26 cellular contexts compared by ENCODE assay signal in genomic region chr1:67236277-67236676, GRCh38.
"Had no signal": no experiment of that assay in that cellular context is flagged by ENCODE, and none has a peak within 500 bp of the region (broad histone marks: within the 10 kb centered on the region; RNA-seq: fewer than 3 reads in every experiment).

No MANE protein-coding gene starts in this region.

- H3K4me1 ChIP-seq: colonic mucosa, gastrocnemius medialis, heart left ventricle, left lung, lower lobe of right lung had no signal

- H3K27ac ChIP-seq: colonic mucosa, epithelial cell of prostate, esophagus squamous epithelium, gastrocnemius medialis, heart left ventricle, hepatocyte, left lung, lower lobe of right lung had no signal

- H3K36me3 ChIP-seq: colonic mucosa, esophagus squamous epithelium, gastrocnemius medialis, heart left ventricle, left lung, lower lobe of right lung had no signal

- ATAC-seq: effector memory CD8-positive, alpha-beta T cell; esophagus mucosa; gastrocnemius medialis; heart left ventricle; left lung; left ventricle myocardium superior; lower lobe of right lung had no signal

- H3K36me3 Mint-ChIP-seq: immature natural killer cell, mesothelial cell of epicardium had no signal

- H3K9me3 Mint-ChIP-seq: dendritic cell treated with granulocyte-macrophage colony-stimulating factor and Interleukin-4, amounts not matched to agents 40 ng/mL and 50 ng/mL, for 4 days; effector memory CD8-positive, alpha-beta T cell; immature natural killer cell; mesothelial cell of epicardium had no signal

- DNase-seq: colonic mucosa; cortex of kidney; effector CD8-positive, alpha-beta T cell; effector memory CD8-positive, alpha-beta T cell; endodermal cell; erythroblast; esophagus squamous epithelium; foreskin fibroblast; foreskin melanocyte; gastrocnemius medialis; heart left ventricle; hypothalamus; immature natural killer cell; islet precursor cell; kidney; kidney glomerular epithelial cell; left lung; left ventricle myocardium superior; lower lobe of right lung; mesenchymal stem cell had no signal

- H3K9me3 ChIP-seq: colonic mucosa, esophagus squamous epithelium, gastrocnemius medialis, heart left ventricle, left lung, lower lobe of right lung had no signal

- H3K27me3 ChIP-seq: colonic mucosa, esophagus squamous epithelium, gastrocnemius medialis, heart left ventricle, hepatocyte, left lung had no signal

- H3K27me3 Mint-ChIP-seq: dendritic cell treated with granulocyte-macrophage colony-stimulating factor and Interleukin-4, amounts not matched to agents 40 ng/mL and 50 ng/mL, for 4 days; effector memory CD8-positive, alpha-beta T cell had no signal

- H3K27ac Mint-ChIP-seq: dendritic cell treated with granulocyte-macrophage colony-stimulating factor and Interleukin-4, amounts not matched to agents 40 ng/mL and 50 ng/mL, for 4 days; effector memory CD8-positive, alpha-beta T cell; endodermal cell; immature natural killer cell; mesothelial cell of epicardium had no signal

- H3K4me1 Mint-ChIP-seq: endodermal cell had no signal

- H3K4me3 ChIP-seq: colonic mucosa, esophagus squamous epithelium, gastrocnemius medialis, heart left ventricle, hepatocyte, left lung, lower lobe of right lung had no signal

- H3K4me3 Mint-ChIP-seq: dendritic cell treated with granulocyte-macrophage colony-stimulating factor and Interleukin-4, amounts not matched to agents 40 ng/mL and 50 ng/mL, for 4 days; effector memory CD8-positive, alpha-beta T cell; endodermal cell; immature natural killer cell; mesothelial cell of epicardium had no signal

- FAIRE-seq: endometrium, kidney had no signal
